In the genomic region with DNA sequence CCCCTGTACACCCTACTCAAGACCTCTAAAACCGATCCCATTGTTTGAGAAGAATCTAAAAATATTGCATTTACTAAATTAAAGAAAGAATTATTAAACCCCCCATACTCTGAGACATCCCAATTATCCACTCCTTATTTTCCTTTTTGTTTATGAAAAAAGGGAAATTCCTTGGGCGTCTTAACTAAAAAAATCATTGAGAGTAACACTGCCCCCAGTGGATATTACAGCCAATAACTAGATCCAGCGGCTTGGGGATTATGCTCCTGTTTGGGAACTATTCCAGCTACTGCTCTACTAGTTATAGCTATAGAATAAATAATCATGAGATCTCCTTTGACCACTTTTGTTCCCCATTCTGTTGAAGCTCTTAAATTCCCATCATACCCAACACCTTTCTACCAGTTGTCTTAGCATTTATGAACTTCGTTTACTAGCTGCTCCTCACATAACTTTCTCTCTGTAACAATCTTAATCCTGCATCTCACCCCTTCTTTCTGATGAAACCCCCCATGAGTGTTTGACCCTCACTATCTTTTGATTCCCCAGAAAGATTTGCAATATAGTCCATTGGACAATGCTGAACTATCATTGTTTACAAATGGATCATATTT, we compare ENCODE assay signal across 9 cellular contexts. TPM values are rescaled to one million over a fixed set of nuclear protein-coding genes. Genes with fewer than 3 reads are reported as not detected.
A peak's percentile ranks its signal among the peaks of the same experiment; 100 is the strongest.
DNase-seq lines count a peak whose midpoint lies in the region; ATAC-seq and TF ChIP-seq lines count a peak whose summit lies in the region.
"Had no signal": no experiment of that assay in that cellular context is flagged by ENCODE, and none has a peak within 500 bp of the region (broad histone marks: within the 10 kb centered on the region; RNA-seq: fewer than 3 reads in every experiment).

No MANE protein-coding gene starts in this region.

- no peaks in the 10 kb centered on the region for H3F3A ChIP-seq in SK-N-SH (replicated peaks; ENCODE audit: insufficient read depth)

- DNase-seq in A172 (ENCODE audit: low spot score): peak; percentile 43
- peak; percentile 30 for DNase-seq in SK-N-SH
- DNase-seq in iPS-NIHi7 (ENCODE audit: extremely low spot score): peak; percentile 18
- DNase-seq: activated naive CD8-positive, alpha-beta T cell treated with anti-CD3 and anti-CD28 coated beads, Interleukin-2, amount 10 ng/mL, durations not matched to agents 7 days and 5 days had no signal

- no peaks in the 10 kb centered on the region for H3K79me2 ChIP-seq in SK-N-SH (ENCODE audit: insufficient read depth)

- H4K20me1 ChIP-seq in SK-N-SH (ENCODE audit: insufficient read depth): no peaks in the 10 kb centered on the region

- no peaks in the 10 kb centered on the region for H3K4me1 ChIP-seq in SK-N-SH (ENCODE audit: control insufficient read depth in 1 of 2, insufficient read depth in 2 of 2, low read depth in 1 of 2, low read length in 1 of 2)

- H3K27me3 ChIP-seq in SK-N-SH (ENCODE audit: insufficient read depth): no peaks in the 10 kb centered on the region

- peak; percentile 41; the same call in 1 of the 3 replicates for TF ChIP-seq CTCF in GM12872 (IDR thresholded peaks at IDR 0.05; ENCODE audit: insufficient read depth, low read depth, low read length)
- TF ChIP-seq CTCF in SK-N-SH (IDR thresholded peaks at IDR 0.05): peak; percentile 65

- no peaks in the 10 kb centered on the region for H3K36me3 ChIP-seq in SK-N-SH (replicated peaks in 1 of 2; ENCODE audit: control insufficient read depth in 1 of 2, insufficient read depth in 2 of 2, low read length in 1 of 2)

- ATAC-seq in HG03025 (IDR thresholded peaks at IDR 0.05; ENCODE audit: low FRiP score, unreplicated experiment): no peak
- no peak for ATAC-seq in GM18517 (IDR thresholded peaks at IDR 0.05; ENCODE audit: unreplicated experiment)
- no peak for ATAC-seq in HG02642 (IDR thresholded peaks at IDR 0.05; ENCODE audit: poor library complexity, unreplicated experiment)
- no peak for ATAC-seq in GM21381 (IDR thresholded peaks at IDR 0.05; ENCODE audit: unreplicated experiment)

- no peak overlapping the region for H2AFZ ChIP-seq in SK-N-SH (ENCODE audit: low read depth)

- H3K9me2 ChIP-seq in SK-N-SH: no peaks in the 10 kb centered on the region

- 68% methylated on average over 4 of the region's 4 CpGs for WGBS in SK-N-SH (ENCODE audit: low lambda C conversion rate)

- H3K9ac ChIP-seq in SK-N-SH: no peak overlapping the region

- CTCF ChIA-PET in SK-N-SH (lab: Yijun Ruan, JAX): interaction anchor here (0.7 to 3.8 kb wide), 14 partner anchors 9 to 806 kb away, joined by 3 to 29 read pairs (median 4); a partner anchor contains a TSS

- no peak overlapping the region for H3K4me2 ChIP-seq in SK-N-SH

- H3K9me3 ChIP-seq in SK-N-SH: no peaks in the 10 kb centered on the region

- no peak overlapping the region for H3K4me3 ChIP-seq in SK-N-SH (ENCODE audit: low read depth in 2 of 2, low read length in 1 of 2)

- POLR2A ChIA-PET in SK-N-SH (lab: Yijun Ruan, JAX): no interaction called here

- H3K27ac ChIP-seq in SK-N-SH (ENCODE audit: low read depth in 2 of 2, low read length in 1 of 2): no peak overlapping the region

- TF ChIP-seq EP300 in SK-N-SH (IDR thresholded peaks at IDR 0.05; ENCODE audit: borderline replicate concordance in 1 of 2, low read depth in 1 of 2, low read length in 1 of 2): no peak

- TF ChIP-seq RAD21 in SK-N-SH (IDR thresholded peaks at IDR 0.05; ENCODE audit: low read length): peak; percentile 26; the same call in 1 of the 2 replicates

TF ChIP-seq in SK-N-SH, 30 proteins besides CTCF, POLR2A, EP300 and RAD21:
- TF ChIP-seq RCOR1 (IDR thresholded peaks at IDR 0.05; ENCODE audit: low read length) (no peak), MXI1 (IDR thresholded peaks at IDR 0.05; ENCODE audit: low read depth, low read length) (no peak), RXRA (IDR thresholded peaks at IDR 0.05; ENCODE audit: borderline replicate concordance, low read depth) (no peak), FOXJ3 (CRISPR knock-in tag; IDR thresholded peaks at IDR 0.05) (no peak), TCF12 (IDR thresholded peaks at IDR 0.05) (no peak), MEF2A (IDR thresholded peaks at IDR 0.05; ENCODE audit: borderline replicate concordance, low read depth) (no peak), FOXM1 (IDR thresholded peaks at IDR 0.05; ENCODE audit: low read depth) (no peak), NFIC (IDR thresholded peaks at IDR 0.05; ENCODE audit: borderline replicate concordance) (no peak), SMC3 (IDR thresholded peaks at IDR 0.05; ENCODE audit: low read depth, low read length) (no peak)
- TF ChIP-seq, protein P1, sequence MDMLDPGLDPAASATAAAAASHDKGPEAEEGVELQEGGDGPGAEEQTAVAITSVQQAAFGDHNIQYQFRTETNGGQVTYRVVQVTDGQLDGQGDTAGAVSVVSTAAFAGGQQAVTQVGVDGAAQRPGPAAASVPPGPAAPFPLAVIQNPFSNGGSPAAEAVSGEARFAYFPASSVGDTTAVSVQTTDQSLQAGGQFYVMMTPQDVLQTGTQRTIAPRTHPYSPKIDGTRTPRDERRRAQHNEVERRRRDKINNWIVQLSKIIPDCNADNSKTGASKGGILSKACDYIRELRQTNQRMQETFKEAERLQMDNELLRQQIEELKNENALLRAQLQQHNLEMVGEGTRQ (IDR thresholded peaks at IDR 0.05; ENCODE audit: borderline replicate concordance, low read depth, low read length): no peak
- TF ChIP-seq, protein P2, sequence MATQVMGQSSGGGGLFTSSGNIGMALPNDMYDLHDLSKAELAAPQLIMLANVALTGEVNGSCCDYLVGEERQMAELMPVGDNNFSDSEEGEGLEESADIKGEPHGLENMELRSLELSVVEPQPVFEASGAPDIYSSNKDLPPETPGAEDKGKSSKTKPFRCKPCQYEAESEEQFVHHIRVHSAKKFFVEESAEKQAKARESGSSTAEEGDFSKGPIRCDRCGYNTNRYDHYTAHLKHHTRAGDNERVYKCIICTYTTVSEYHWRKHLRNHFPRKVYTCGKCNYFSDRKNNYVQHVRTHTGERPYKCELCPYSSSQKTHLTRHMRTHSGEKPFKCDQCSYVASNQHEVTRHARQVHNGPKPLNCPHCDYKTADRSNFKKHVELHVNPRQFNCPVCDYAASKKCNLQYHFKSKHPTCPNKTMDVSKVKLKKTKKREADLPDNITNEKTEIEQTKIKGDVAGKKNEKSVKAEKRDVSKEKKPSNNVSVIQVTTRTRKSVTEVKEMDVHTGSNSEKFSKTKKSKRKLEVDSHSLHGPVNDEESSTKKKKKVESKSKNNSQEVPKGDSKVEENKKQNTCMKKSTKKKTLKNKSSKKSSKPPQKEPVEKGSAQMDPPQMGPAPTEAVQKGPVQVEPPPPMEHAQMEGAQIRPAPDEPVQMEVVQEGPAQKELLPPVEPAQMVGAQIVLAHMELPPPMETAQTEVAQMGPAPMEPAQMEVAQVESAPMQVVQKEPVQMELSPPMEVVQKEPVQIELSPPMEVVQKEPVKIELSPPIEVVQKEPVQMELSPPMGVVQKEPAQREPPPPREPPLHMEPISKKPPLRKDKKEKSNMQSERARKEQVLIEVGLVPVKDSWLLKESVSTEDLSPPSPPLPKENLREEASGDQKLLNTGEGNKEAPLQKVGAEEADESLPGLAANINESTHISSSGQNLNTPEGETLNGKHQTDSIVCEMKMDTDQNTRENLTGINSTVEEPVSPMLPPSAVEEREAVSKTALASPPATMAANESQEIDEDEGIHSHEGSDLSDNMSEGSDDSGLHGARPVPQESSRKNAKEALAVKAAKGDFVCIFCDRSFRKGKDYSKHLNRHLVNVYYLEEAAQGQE (IDR thresholded peaks at IDR 0.05; ENCODE audit: low read depth, low read length): no peak
- TF ChIP-seq, protein P3, sequence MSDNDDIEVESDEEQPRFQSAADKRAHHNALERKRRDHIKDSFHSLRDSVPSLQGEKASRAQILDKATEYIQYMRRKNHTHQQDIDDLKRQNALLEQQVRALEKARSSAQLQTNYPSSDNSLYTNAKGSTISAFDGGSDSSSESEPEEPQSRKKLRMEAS (IDR thresholded peaks at IDR 0.05; ENCODE audit: low read depth): no peak

RNA-seq across cellular contexts. Expression of a gene that starts 12.7 kb away (rescaled TPM):
- total RNA-seq in A172 (2014; rRNA removed; shearing (Covaris generic)): 1.8 and 2.2 TPM in 2 replicates
- 3.7 and 6.3 TPM in 2 replicates for polyA plus RNA-seq in SK-N-SH (2012; rRNA removed)
- 2.6 and 3.4 TPM in 2 replicates for polyA plus RNA-seq in SK-N-SH (2012; cell fraction: cytosol; rRNA removed)
- polyA plus RNA-seq in SK-N-SH (2012; cell fraction: nucleus; rRNA removed): 18.0 and 29.7 TPM in 2 replicates

RNA-seq across cellular contexts. Expression of a gene that starts 12.9 kb away (rescaled TPM):
- 46.2 and 58.3 TPM in 2 replicates for total RNA-seq in A172 (2014; rRNA removed; shearing (Covaris generic))
- 15.1 and 21.5 TPM in 2 replicates for polyA plus RNA-seq in SK-N-SH (2012; rRNA removed)
- 19.7 and 24.6 TPM in 2 replicates for polyA plus RNA-seq in SK-N-SH (2012; cell fraction: cytosol; rRNA removed)
- polyA plus RNA-seq in SK-N-SH (2012; cell fraction: nucleus; rRNA removed): 3.6 and 8.3 TPM in 2 replicates

RNA-seq across cellular contexts. Expression of a gene that starts 29.8 kb away (rescaled TPM):
- total RNA-seq in A172 (2014; rRNA removed; shearing (Covaris generic)): not detected in 2 replicates
- polyA plus RNA-seq in SK-N-SH (2012; rRNA removed): 19.9 and 38.8 TPM in 2 replicates
- polyA plus RNA-seq in SK-N-SH (2012; cell fraction: cytosol; rRNA removed): 21.0 and 24.0 TPM in 2 replicates
- 45.1 and 48.3 TPM in 2 replicates for polyA plus RNA-seq in SK-N-SH (2012; cell fraction: nucleus; rRNA removed)
